28 cellular contexts compared by ENCODE assay signal in the genomic region with DNA sequence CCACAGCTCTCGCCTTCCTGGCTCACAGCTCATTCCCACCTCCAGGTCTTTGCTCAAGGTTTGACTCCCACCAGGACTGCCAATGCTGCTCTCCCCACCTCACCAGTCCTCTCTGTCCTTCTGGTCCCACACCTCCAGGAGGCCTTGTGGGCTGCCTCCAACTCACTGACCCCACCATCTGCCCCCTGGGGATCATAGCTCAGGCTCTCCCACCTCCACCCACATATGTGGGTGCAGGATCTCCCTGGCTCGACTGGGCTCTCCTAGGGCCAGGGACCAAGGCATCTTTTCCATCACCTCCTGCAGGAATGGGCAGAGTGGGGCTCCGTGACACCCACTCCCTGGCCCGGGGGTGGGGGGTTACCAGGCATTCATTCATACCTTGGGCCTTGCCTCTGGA. TPM values are rescaled to one million over a fixed set of nuclear protein-coding genes. Genes with fewer than 3 reads are reported as not detected.
DNase-seq lines count a peak whose midpoint lies in the region; ATAC-seq lines count a peak whose summit lies in the region.
"Had no signal": no experiment of that assay in that cellular context is flagged by ENCODE, and none has a peak within 500 bp of the region (broad histone marks: within the 10 kb centered on the region; RNA-seq: fewer than 3 reads in every experiment).

No MANE protein-coding gene starts in this region.

- no peak overlapping the region for H3K4me3 ChIP-seq in CD4-positive, alpha-beta memory T cell (ENCODE audit: low read length in 2 of 2)
- no peak overlapping the region for H3K4me3 ChIP-seq in naive thymus-derived CD4-positive, alpha-beta T cell (ENCODE audit: low read length)
- H3K4me3 ChIP-seq: dorsolateral prefrontal cortex, PC-9, prostate gland, SJCRH30 had no signal

- H3K9me3 ChIP-seq in CD4-positive, alpha-beta memory T cell (ENCODE audit: control insufficient read depth in 1 of 2, low read length in 2 of 2) = no peaks in the 10 kb centered on the region
- H3K9me3 ChIP-seq in naive thymus-derived CD4-positive, alpha-beta T cell (ENCODE audit: control insufficient read depth in 2 of 3, low read length in 3 of 3) = no peaks in the 10 kb centered on the region
- H3K9me3 ChIP-seq: prostate gland, SJCRH30 had no signal

- H3K36me3 Mint-ChIP-seq in activated CD4-positive, alpha-beta T cell treated with anti-CD3 and anti-CD28 coated beads for 36 hours (ENCODE audit: low read depth) = peaks cover 84% of the 10 kb centered on the region
- H3K36me3 Mint-ChIP-seq in CD4-positive, alpha-beta memory T cell = peaks cover 57 to 65% of the 10 kb centered on the region in 2 donors
- peaks cover 87% of the 10 kb centered on the region for H3K36me3 Mint-ChIP-seq in activated CD4-positive, alpha-beta memory T cell treated with anti-CD3 and anti-CD28 coated beads, Interleukin-2, amount 10 ng/mL, durations not matched to agents 7 days and 5 days (ENCODE audit: low read depth)
- H3K36me3 Mint-ChIP-seq in naive thymus-derived CD4-positive, alpha-beta T cell = peaks cover 15 to 84% (median 42%) of the 10 kb centered on the region in 5 donors

- intact Hi-C loops in activated CD4-positive, alpha-beta T cell treated with anti-CD3 and anti-CD28 coated beads for 36 hours (cut with DNase I, micrococcal nuclease) = no loop called here
- intact Hi-C loops in CD4-positive, alpha-beta memory T cell (cut with micrococcal nuclease) = no loop called here
- intact Hi-C loops in naive thymus-derived CD4-positive, alpha-beta T cell (cut with micrococcal nuclease) = loop anchor here in 1 of 2 donors (10.0 kb wide), 1 partner anchor 449 kb away; a partner anchor contains a TSS

- H3K27ac Mint-ChIP-seq in activated CD4-positive, alpha-beta T cell treated with anti-CD3 and anti-CD28 coated beads for 36 hours = peak overlapping the region; percentile 68
- H3K27ac Mint-ChIP-seq in CD4-positive, alpha-beta memory T cell = peak overlapping the region; percentile 75 to 98 (median 88)
- H3K27ac Mint-ChIP-seq in activated CD4-positive, alpha-beta memory T cell treated with anti-CD3 and anti-CD28 coated beads, Interleukin-2, amount 10 ng/mL, durations not matched to agents 7 days and 5 days = peak overlapping the region; percentile 93
- peak overlapping the region; percentile 54 to 97 (median 91) for H3K27ac Mint-ChIP-seq in naive thymus-derived CD4-positive, alpha-beta T cell

- DNase-seq in activated CD4-positive, alpha-beta T cell treated with anti-CD3 and anti-CD28 coated beads for 36 hours = no peak
- DNase-seq in activated CD4-positive, alpha-beta T cell treated with anti-CD3 and anti-CD28 coated beads, Interleukin-2, amount 50 U/mL, for 1 hour = no peak
- DNase-seq in CD4-positive, alpha-beta memory T cell = no peak
- DNase-seq in activated CD4-positive, alpha-beta memory T cell treated with anti-CD3 and anti-CD28 coated beads, Interleukin-2, amount 10 ng/mL, durations not matched to agents 7 days and 5 days = no peak
- no peak for DNase-seq in naive thymus-derived CD4-positive, alpha-beta T cell
- no peak for DNase-seq in anterior cingulate cortex (lab: John Stamatoyannopoulos, UW)
- no peak for DNase-seq in OCI-M2 (lab: John Stamatoyannopoulos, UW; ENCODE audit: unreplicated experiment)
- DNase-seq: amniotic stem cell; dorsolateral prefrontal cortex; foreskin keratinocyte; hypothalamus; mesenchymal stem cell; NCI-H1436 treated with DMSO at 0.1 percent for 48 hours; NCI-H748 treated with DMSO at 0.1 percent for 48 hours; nephron progenitor cell; PC-9; SJCRH30; stimulated activated CD4-positive, alpha-beta T cell treated with anti-CD3 and anti-CD28 coated beads, Interleukin-2, amount 100 ng/mL, for 24 hours had no signal

- H3K27me3 ChIP-seq in CD4-positive, alpha-beta memory T cell (ENCODE audit: insufficient read depth, low read length) = no peaks in the 10 kb centered on the region
- no peaks in the 10 kb centered on the region for H3K27me3 ChIP-seq in naive thymus-derived CD4-positive, alpha-beta T cell (ENCODE audit: control insufficient read depth in 2 of 2, insufficient read depth in 2 of 2, low read length in 2 of 2)
- H3K27me3 ChIP-seq: foreskin keratinocyte, SJCRH30 had no signal

- H3K4me1 ChIP-seq in CD4-positive, alpha-beta memory T cell (ENCODE audit: insufficient read depth, low read length) = peaks cover 96% of the 10 kb centered on the region
- H3K4me1 ChIP-seq in naive thymus-derived CD4-positive, alpha-beta T cell (ENCODE audit: control insufficient read depth in 2 of 2, insufficient read depth in 2 of 2, low read length in 2 of 2) = peaks cover 75 to 93% of the 10 kb centered on the region in 2 donors
- H3K4me1 ChIP-seq: prostate gland, SJCRH30 had no signal

- no peak overlapping the region for H3K4me3 Mint-ChIP-seq in activated CD4-positive, alpha-beta T cell treated with anti-CD3 and anti-CD28 coated beads for 36 hours
- H3K4me3 Mint-ChIP-seq in CD4-positive, alpha-beta memory T cell = peak overlapping the region in 5 of 8 donors; percentile 41 to 60 (median 47)
- peak overlapping the region; percentile 19 for H3K4me3 Mint-ChIP-seq in activated CD4-positive, alpha-beta memory T cell treated with anti-CD3 and anti-CD28 coated beads, Interleukin-2, amount 10 ng/mL, durations not matched to agents 7 days and 5 days
- H3K4me3 Mint-ChIP-seq in naive thymus-derived CD4-positive, alpha-beta T cell = peak overlapping the region in 8 of 10 donors; percentile 17 to 84 (median 58)
- H3K4me3 Mint-ChIP-seq: nephron progenitor cell had no signal

- peaks cover 13% of the 10 kb centered on the region for H3K9me3 Mint-ChIP-seq in activated CD4-positive, alpha-beta T cell treated with anti-CD3 and anti-CD28 coated beads for 36 hours (ENCODE audit: low read depth)
- H3K9me3 Mint-ChIP-seq in CD4-positive, alpha-beta memory T cell = peaks cover 0 to 3% (median 0%) of the 10 kb centered on the region in 8 donors
- peaks cover 5% of the 10 kb centered on the region for H3K9me3 Mint-ChIP-seq in activated CD4-positive, alpha-beta memory T cell treated with anti-CD3 and anti-CD28 coated beads, Interleukin-2, amount 10 ng/mL, durations not matched to agents 7 days and 5 days
- peaks cover 0 to 4% (median 0%) of the 10 kb centered on the region in 11 donors for H3K9me3 Mint-ChIP-seq in naive thymus-derived CD4-positive, alpha-beta T cell

- peaks cover 43% of the 10 kb centered on the region for H3K36me3 ChIP-seq in CD4-positive, alpha-beta memory T cell (ENCODE audit: insufficient read depth, low read length)
- peaks cover 9 to 48% (median 24%) of the 10 kb centered on the region in 3 experiments for H3K36me3 ChIP-seq in naive thymus-derived CD4-positive, alpha-beta T cell (ENCODE audit: control insufficient read depth in 2 of 3, insufficient read depth in 3 of 3, low read length in 3 of 3)
- H3K36me3 ChIP-seq: prostate gland, SJCRH30 had no signal

- peak overlapping the region; percentile 44 for H3K27ac ChIP-seq in CD4-positive, alpha-beta memory T cell (ENCODE audit: low read depth, low read length)
- peak overlapping the region; percentile 77 for H3K27ac ChIP-seq in naive thymus-derived CD4-positive, alpha-beta T cell (ENCODE audit: low read depth, low read length)
- H3K27ac ChIP-seq: dorsolateral prefrontal cortex, foreskin keratinocyte, PC-9, prostate gland, SJCRH30 had no signal

- POLR2A ChIA-PET in activated CD4-positive, alpha-beta T cell treated with anti-CD3 and anti-CD28 coated beads for 36 hours (lab: Charles Lee) = interaction anchor here (1.0 kb wide), 1 partner anchor 13 kb away, joined by 4 read pairs; no protein-coding TSS in a partner anchor
- POLR2A ChIA-PET in CD4-positive, alpha-beta memory T cell (lab: Charles Lee; ENCODE audit: partially characterized antibody) = interaction anchor here (2.1 to 12.4 kb wide), 4 partner anchors 11 to 259 kb away, joined by 11 to 646 read pairs (median 14); a partner anchor contains a TSS
- POLR2A ChIA-PET in activated CD4-positive, alpha-beta memory T cell treated with anti-CD3 and anti-CD28 coated beads, Interleukin-2, amount 10 ng/mL, durations not matched to agents 7 days and 5 days (lab: Charles Lee) = interaction anchor here (1.0 to 5.5 kb wide), 3 partner anchors 13 to 33 kb away, joined by 3 to 150 read pairs (median 3); a partner anchor contains a TSS
- POLR2A ChIA-PET in naive thymus-derived CD4-positive, alpha-beta T cell (lab: Charles Lee) = interaction anchor here (1.2 to 22.1 kb wide), 6 partner anchors 6 to 34 kb away, joined by 5 to 335 read pairs (median 16); a partner anchor contains a TSS

- no peak for ATAC-seq in activated CD4-positive, alpha-beta T cell treated with anti-CD3 and anti-CD28 coated beads for 36 hours
- ATAC-seq in naive thymus-derived CD4-positive, alpha-beta T cell = no peak
- ATAC-seq in GM19455 (IDR thresholded peaks at IDR 0.05; ENCODE audit: unreplicated experiment) = no peak
- ATAC-seq: foreskin keratinocyte had no signal

- H3K27me3 Mint-ChIP-seq in activated CD4-positive, alpha-beta T cell treated with anti-CD3 and anti-CD28 coated beads for 36 hours = no peaks in the 10 kb centered on the region
- H3K27me3 Mint-ChIP-seq in CD4-positive, alpha-beta memory T cell = no peaks in the 10 kb centered on the region
- H3K27me3 Mint-ChIP-seq in activated CD4-positive, alpha-beta memory T cell treated with anti-CD3 and anti-CD28 coated beads, Interleukin-2, amount 10 ng/mL, durations not matched to agents 7 days and 5 days = no peaks in the 10 kb centered on the region
- no peaks in the 10 kb centered on the region for H3K27me3 Mint-ChIP-seq in naive thymus-derived CD4-positive, alpha-beta T cell

- H3K4me1 Mint-ChIP-seq in activated CD4-positive, alpha-beta T cell treated with anti-CD3 and anti-CD28 coated beads for 36 hours = peaks cover 90% of the 10 kb centered on the region
- H3K4me1 Mint-ChIP-seq in CD4-positive, alpha-beta memory T cell = peaks cover 75 to 92% (median 84%) of the 10 kb centered on the region in 4 donors
- H3K4me1 Mint-ChIP-seq in activated CD4-positive, alpha-beta memory T cell treated with anti-CD3 and anti-CD28 coated beads, Interleukin-2, amount 10 ng/mL, durations not matched to agents 7 days and 5 days = peaks cover 91% of the 10 kb centered on the region
- peaks cover 68 to 92% (median 87%) of the 10 kb centered on the region in 7 donors for H3K4me1 Mint-ChIP-seq in naive thymus-derived CD4-positive, alpha-beta T cell

- CTCF ChIA-PET in activated CD4-positive, alpha-beta T cell treated with anti-CD3 and anti-CD28 coated beads for 36 hours (lab: Charles Lee) = interaction anchor here (0.6 to 2.9 kb wide), 3 partner anchors 12 to 35 kb away, joined by 3 to 24 read pairs (median 17); no protein-coding TSS in a partner anchor
- CTCF ChIA-PET in CD4-positive, alpha-beta memory T cell (lab: Charles Lee; ENCODE audit: partially characterized antibody) = interaction anchor here (1.4 to 5.8 kb wide), 4 partner anchors 12 to 38 kb away, joined by 4 to 58 read pairs (median 26); a partner anchor contains a TSS
- CTCF ChIA-PET in activated CD4-positive, alpha-beta memory T cell treated with anti-CD3 and anti-CD28 coated beads, Interleukin-2, amount 10 ng/mL, durations not matched to agents 7 days and 5 days (lab: Charles Lee) = interaction anchor here (1.2 to 2.6 kb wide), 3 partner anchors 16 to 35 kb away, joined by 3 to 11 read pairs (median 10); no protein-coding TSS in a partner anchor
- CTCF ChIA-PET in naive thymus-derived CD4-positive, alpha-beta T cell (lab: Charles Lee) = interaction anchor here (0.8 to 3.3 kb wide), 6 partner anchors 12 to 44 kb away, joined by 3 to 26 read pairs (median 6); no protein-coding TSS in a partner anchor

RNA-seq across cellular contexts. Expression of a gene that starts 13.8 kb away (rescaled TPM):
- total RNA-seq in activated CD4-positive, alpha-beta T cell treated with anti-CD3 and anti-CD28 coated beads for 36 hours = 10 to 100 TPM; 14.8 to 15.6 TPM
- 1 to 10 TPM; 8.2 to 9.3 TPM for total RNA-seq in CD4-positive, alpha-beta memory T cell
- 1 to 10 TPM in 1 of 2 donors, under 1 TPM in 1; 0.50 to 1.4 TPM for polyA plus RNA-seq in CD4-positive, alpha-beta memory T cell
- total RNA-seq in activated CD4-positive, alpha-beta memory T cell treated with anti-CD3 and anti-CD28 coated beads, Interleukin-2, amount 10 ng/mL, durations not matched to agents 7 days and 5 days = 1 to 10 TPM; 3.4 to 3.9 TPM
- total RNA-seq in naive thymus-derived CD4-positive, alpha-beta T cell = 10 to 100 TPM in 2 of 5 experiments, 1 to 10 TPM in 3; 3.9 to 30.4 (median 6.4) TPM
- 1 to 10 TPM; 5.8 to 9.5 TPM for polyA plus RNA-seq in naive thymus-derived CD4-positive, alpha-beta T cell
- total RNA-seq: A172, cardiac septum, epithelial cell of proximal tubule, foreskin keratinocyte, H4, kidney epithelial cell, M059J, PC-9, SJCRH30, urinary bladder had no signal
- polyA plus RNA-seq: BJ, foreskin keratinocyte, urinary bladder had no signal

RNA-seq across cellular contexts. Expression of a gene that starts 18.0 kb away (rescaled TPM):
- total RNA-seq in activated CD4-positive, alpha-beta T cell treated with anti-CD3 and anti-CD28 coated beads for 36 hours = 100 to 1,000 TPM; 692 to 930 TPM
- total RNA-seq in CD4-positive, alpha-beta memory T cell = 100 to 1,000 TPM; 304 to 318 TPM
- 100 to 1,000 TPM; 724 to 917 TPM for polyA plus RNA-seq in CD4-positive, alpha-beta memory T cell
- 1,000 to 10,000 TPM in 1 of 2 experiments, 100 to 1,000 TPM in 1; 984 to 1,005 TPM for total RNA-seq in activated CD4-positive, alpha-beta memory T cell treated with anti-CD3 and anti-CD28 coated beads, Interleukin-2, amount 10 ng/mL, durations not matched to agents 7 days and 5 days
- total RNA-seq in naive thymus-derived CD4-positive, alpha-beta T cell = 100 to 1,000 TPM; 263 to 886 (median 301) TPM
- 100 to 1,000 TPM; 838 to 852 TPM for polyA plus RNA-seq in naive thymus-derived CD4-positive, alpha-beta T cell
- total RNA-seq: SJCRH30 had no signal

RNA-seq across cellular contexts. Expression of a gene that starts 38.0 kb away (rescaled TPM):
- 1 to 10 TPM; 8.4 to 8.7 TPM for total RNA-seq in activated CD4-positive, alpha-beta T cell treated with anti-CD3 and anti-CD28 coated beads for 36 hours
- total RNA-seq in CD4-positive, alpha-beta memory T cell = 10 to 100 TPM; 23.1 to 24.8 TPM
- polyA plus RNA-seq in CD4-positive, alpha-beta memory T cell = under 1 TPM; 0.49 to 0.89 TPM
- total RNA-seq in activated CD4-positive, alpha-beta memory T cell treated with anti-CD3 and anti-CD28 coated beads, Interleukin-2, amount 10 ng/mL, durations not matched to agents 7 days and 5 days = 10 to 100 TPM; 10.2 to 10.3 TPM
- 10 to 100 TPM; 12.4 to 27.6 (median 20.2) TPM for total RNA-seq in naive thymus-derived CD4-positive, alpha-beta T cell
- polyA plus RNA-seq in naive thymus-derived CD4-positive, alpha-beta T cell = 1 to 10 TPM; 1.1 to 2.4 TPM

RNA-seq across cellular contexts. Expression of a gene that starts 56.2 kb away (rescaled TPM):
- 10 to 100 TPM; 33.1 to 42.8 TPM for total RNA-seq in activated CD4-positive, alpha-beta T cell treated with anti-CD3 and anti-CD28 coated beads for 36 hours
- 100 to 1,000 TPM; 169 to 177 TPM for total RNA-seq in CD4-positive, alpha-beta memory T cell
- polyA plus RNA-seq in CD4-positive, alpha-beta memory T cell = 10 to 100 TPM; 39.4 to 57.0 TPM
- 100 to 1,000 TPM; 114 to 126 TPM for total RNA-seq in activated CD4-positive, alpha-beta memory T cell treated with anti-CD3 and anti-CD28 coated beads, Interleukin-2, amount 10 ng/mL, durations not matched to agents 7 days and 5 days
- total RNA-seq in naive thymus-derived CD4-positive, alpha-beta T cell = 100 to 1,000 TPM; 123 to 227 (median 214) TPM
- polyA plus RNA-seq in naive thymus-derived CD4-positive, alpha-beta T cell = 10 to 100 TPM; 49.5 to 71.1 TPM
- total RNA-seq: epithelial cell of proximal tubule, kidney epithelial cell, PC-9, SJCRH30 had no signal
- polyA plus RNA-seq: BJ had no signal
